In the genomic region with DNA sequence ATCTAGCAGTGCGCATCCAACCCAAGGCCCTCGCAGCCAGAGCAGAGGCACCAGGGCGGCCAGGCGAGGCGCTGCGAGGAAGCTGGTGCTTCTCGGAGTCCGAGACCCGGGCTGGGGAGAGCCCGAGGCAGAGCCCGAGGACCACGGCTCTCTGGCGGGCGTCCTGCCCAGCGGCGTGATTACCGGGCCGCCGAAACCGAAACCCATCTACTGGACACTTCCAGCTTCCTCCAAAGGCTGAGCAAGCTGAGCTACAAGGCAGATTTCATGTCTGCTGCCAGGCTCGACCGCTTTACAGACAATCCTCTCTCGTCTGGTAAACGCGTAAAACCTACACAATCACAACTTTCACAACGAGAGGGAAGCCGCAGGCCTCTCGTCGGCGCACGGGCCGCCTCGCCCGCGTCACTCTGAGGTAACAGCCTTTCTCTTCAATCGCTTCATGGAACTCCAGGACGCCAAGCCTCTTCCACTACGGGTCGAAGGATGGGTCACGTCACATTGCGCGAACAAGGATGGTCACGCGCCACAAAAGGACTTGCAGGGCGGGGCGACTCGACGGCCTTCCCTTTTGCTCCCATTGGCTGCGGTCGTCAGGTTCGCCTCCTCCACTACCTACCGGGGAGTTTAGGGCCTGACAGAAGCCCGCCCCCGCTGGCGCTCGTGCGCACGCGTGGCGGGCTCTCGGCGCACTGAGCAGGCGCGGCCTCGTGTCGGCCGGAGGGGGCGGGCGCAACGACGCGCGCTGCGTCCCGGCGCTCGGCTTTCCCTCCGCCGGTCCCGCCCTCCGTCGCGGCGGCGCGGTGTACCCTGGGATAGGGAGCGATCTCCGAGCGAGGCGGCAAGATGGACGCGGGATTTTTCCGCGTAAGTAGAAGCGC, we compare ENCODE assay signal across 1 cellular context.
TF ChIP-seq lines count a peak whose summit lies in the region.

A gene with protein sequence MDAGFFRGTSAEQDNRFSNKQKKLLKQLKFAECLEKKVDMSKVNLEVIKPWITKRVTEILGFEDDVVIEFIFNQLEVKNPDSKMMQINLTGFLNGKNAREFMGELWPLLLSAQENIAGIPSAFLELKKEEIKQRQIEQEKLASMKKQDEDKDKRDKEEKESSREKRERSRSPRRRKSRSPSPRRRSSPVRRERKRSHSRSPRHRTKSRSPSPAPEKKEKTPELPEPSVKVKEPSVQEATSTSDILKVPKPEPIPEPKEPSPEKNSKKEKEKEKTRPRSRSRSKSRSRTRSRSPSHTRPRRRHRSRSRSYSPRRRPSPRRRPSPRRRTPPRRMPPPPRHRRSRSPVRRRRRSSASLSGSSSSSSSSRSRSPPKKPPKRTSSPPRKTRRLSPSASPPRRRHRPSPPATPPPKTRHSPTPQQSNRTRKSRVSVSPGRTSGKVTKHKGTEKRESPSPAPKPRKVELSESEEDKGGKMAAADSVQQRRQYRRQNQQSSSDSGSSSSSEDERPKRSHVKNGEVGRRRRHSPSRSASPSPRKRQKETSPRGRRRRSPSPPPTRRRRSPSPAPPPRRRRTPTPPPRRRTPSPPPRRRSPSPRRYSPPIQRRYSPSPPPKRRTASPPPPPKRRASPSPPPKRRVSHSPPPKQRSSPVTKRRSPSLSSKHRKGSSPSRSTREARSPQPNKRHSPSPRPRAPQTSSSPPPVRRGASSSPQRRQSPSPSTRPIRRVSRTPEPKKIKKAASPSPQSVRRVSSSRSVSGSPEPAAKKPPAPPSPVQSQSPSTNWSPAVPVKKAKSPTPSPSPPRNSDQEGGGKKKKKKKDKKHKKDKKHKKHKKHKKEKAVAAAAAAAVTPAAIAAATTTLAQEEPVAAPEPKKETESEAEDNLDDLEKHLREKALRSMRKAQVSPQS (plus strand): TSS at position 822 of the 881 bp plus-strand sequence. CDS start 25 bp downstream, at position 847.

TF ChIP-seq in SK-N-SH, 30 proteins besides CTCF, POLR2A, EP300 and RAD21 (continued from another document):
- TF ChIP-seq SIN3A (IDR thresholded peaks at IDR 0.05; ENCODE audit: borderline replicate concordance, low read depth, low read length), result peak; percentile 91; the same call in 1 of the 2 replicates
- TF ChIP-seq RCOR1 (IDR thresholded peaks at IDR 0.05; ENCODE audit: low read length), result peak; percentile 41
- TF ChIP-seq JUND (IDR thresholded peaks at IDR 0.05), result no peak
- TF ChIP-seq NFIC (IDR thresholded peaks at IDR 0.05; ENCODE audit: borderline replicate concordance), result no peak; the same call in 1 of the 2 replicates
- peak; percentile 100 for TF ChIP-seq NRF1 (IDR thresholded peaks at IDR 0.05; ENCODE audit: low read depth, low read length)
- peak; percentile 96 for TF ChIP-seq POLR2AphosphoS5 (IDR thresholded peaks at IDR 0.05; ENCODE audit: low read depth, low read length)
- TF ChIP-seq, protein P1, sequence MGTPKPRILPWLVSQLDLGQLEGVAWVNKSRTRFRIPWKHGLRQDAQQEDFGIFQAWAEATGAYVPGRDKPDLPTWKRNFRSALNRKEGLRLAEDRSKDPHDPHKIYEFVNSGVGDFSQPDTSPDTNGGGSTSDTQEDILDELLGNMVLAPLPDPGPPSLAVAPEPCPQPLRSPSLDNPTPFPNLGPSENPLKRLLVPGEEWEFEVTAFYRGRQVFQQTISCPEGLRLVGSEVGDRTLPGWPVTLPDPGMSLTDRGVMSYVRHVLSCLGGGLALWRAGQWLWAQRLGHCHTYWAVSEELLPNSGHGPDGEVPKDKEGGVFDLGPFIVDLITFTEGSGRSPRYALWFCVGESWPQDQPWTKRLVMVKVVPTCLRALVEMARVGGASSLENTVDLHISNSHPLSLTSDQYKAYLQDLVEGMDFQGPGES (IDR thresholded peaks at IDR 0.05; ENCODE audit: low read depth, low read length), result no peak
- peak; percentile 60 for TF ChIP-seq ELF1 (IDR thresholded peaks at IDR 0.05)
- TF ChIP-seq, protein P2, sequence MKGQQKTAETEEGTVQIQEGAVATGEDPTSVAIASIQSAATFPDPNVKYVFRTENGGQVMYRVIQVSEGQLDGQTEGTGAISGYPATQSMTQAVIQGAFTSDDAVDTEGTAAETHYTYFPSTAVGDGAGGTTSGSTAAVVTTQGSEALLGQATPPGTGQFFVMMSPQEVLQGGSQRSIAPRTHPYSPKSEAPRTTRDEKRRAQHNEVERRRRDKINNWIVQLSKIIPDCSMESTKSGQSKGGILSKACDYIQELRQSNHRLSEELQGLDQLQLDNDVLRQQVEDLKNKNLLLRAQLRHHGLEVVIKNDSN (IDR thresholded peaks at IDR 0.05; ENCODE audit: borderline replicate concordance, low read depth), result peak; percentile 84; the same call in 1 of the 2 replicates
- no peak for TF ChIP-seq FOSL2 (IDR thresholded peaks at IDR 0.05; ENCODE audit: borderline replicate concordance, low read depth)
- peak; percentile 90 for TF ChIP-seq MXI1 (IDR thresholded peaks at IDR 0.05; ENCODE audit: low read depth, low read length)
- TF ChIP-seq FOXJ3 (CRISPR knock-in tag; IDR thresholded peaks at IDR 0.05), result no peak
